16 cellular contexts compared by ENCODE assay signal in the genomic region with DNA sequence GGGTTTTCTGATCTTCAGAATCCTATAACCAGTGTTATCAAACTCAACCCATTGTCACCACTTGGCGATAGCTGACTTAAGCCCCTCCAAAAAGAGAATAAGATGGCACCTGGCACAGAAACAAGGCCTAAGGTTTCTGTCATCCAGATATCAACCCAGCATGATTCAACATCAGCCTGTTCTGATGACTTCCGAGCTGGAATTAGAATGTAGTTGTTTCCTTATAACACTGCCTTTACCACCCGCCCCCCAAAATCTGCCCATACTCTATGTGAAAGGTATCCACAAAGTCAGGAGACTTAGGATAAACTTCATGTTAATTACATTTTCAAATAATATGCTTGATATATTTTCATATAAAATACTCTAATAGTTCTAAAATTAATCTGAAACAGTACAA. TPM values are rescaled to one million over a fixed set of nuclear protein-coding genes. Genes with fewer than 3 reads are reported as not detected.
DNase-seq lines count a peak whose midpoint lies in the region; ATAC-seq and TF ChIP-seq lines count a peak whose summit lies in the region.
"Had no signal": no experiment of that assay in that cellular context is flagged by ENCODE, and none has a peak within 500 bp of the region (broad histone marks: within the 10 kb centered on the region; RNA-seq: fewer than 3 reads in every experiment).

No MANE protein-coding gene starts in this region.

- H3K27me3 ChIP-seq in AG04450 (ENCODE audit: control insufficient read depth, insufficient read depth, low read length): no peaks in the 10 kb centered on the region
- H3K27me3 ChIP-seq in fibroblast of lung (ENCODE audit: control insufficient read depth, insufficient read depth, low read length): no peaks in the 10 kb centered on the region
- no peaks in the 10 kb centered on the region for H3K27me3 ChIP-seq in gastrocnemius medialis
- H3K27me3 ChIP-seq in H7 (ENCODE audit: control insufficient read depth, insufficient read depth, low read length): peaks cover 18% of the 10 kb centered on the region

- peaks cover 63% of the 10 kb centered on the region for H3K79me2 ChIP-seq in fibroblast of lung (ENCODE audit: control insufficient read depth, insufficient read depth, low read length)

- POLR2A ChIA-PET in AG04450 (lab: Yijun Ruan, JAX): no interaction called here

- ATAC-seq in gastrocnemius medialis (no peak), GM19328 (IDR thresholded peaks at IDR 0.05; ENCODE audit: unreplicated experiment) (no peak), GM19351 (IDR thresholded peaks at IDR 0.05; ENCODE audit: unreplicated experiment) (no peak)
- ATAC-seq: left lobe of liver; stimulated activated naive B cell treated with anti-CD40 and anti-IgM and Interleukin-4, amounts not matched to agents 10 μg/mL and 1 μg/mL and 100 μg/mL, for 72 hours had no signal

- H3K36me3 ChIP-seq in fibroblast of lung (ENCODE audit: control insufficient read depth, insufficient read depth, low read length) (peaks cover 2% of the 10 kb centered on the region), gastrocnemius medialis (peaks cover 0 to 10% of the 10 kb centered on the region in 2 donors), H7 (replicated peaks; ENCODE audit: control insufficient read depth, insufficient read depth, low read length) (no peaks in the 10 kb centered on the region)
- H3K36me3 ChIP-seq: neutrophil had no signal

- CTCF ChIA-PET in AG04450 (lab: Charles Lee): interaction anchor here (0.6 to 3.5 kb wide), 2 partner anchors 40 to 193 kb away, joined by 3 to 14 read pairs; no protein-coding TSS in a partner anchor

- no peak for DNase-seq in AG04450 (ENCODE audit: low read depth, low spot score)
- peak; percentile 32 for DNase-seq in LHCN-M2 (ENCODE audit: low read depth)
- DNase-seq in fibroblast of lung (ENCODE audit: low read depth in 2 of 2): peak in 1 of 2 donors; percentile 54
- no peak for DNase-seq in gastrocnemius medialis
- no peak for DNase-seq in H7
- DNase-seq in NCI-H1417 treated with DMSO at 0.1 percent for 48 hours (lab: John Stamatoyannopoulos, UW): no peak
- DNase-seq: activated naive CD8-positive, alpha-beta T cell treated with anti-CD3 and anti-CD28 coated beads, Interleukin-2, amount 10 ng/mL, durations not matched to agents 7 days and 5 days; CD4-positive, alpha-beta T cell; GDM1; NCI-H1417; NCI-H524; stimulated activated naive B cell treated with anti-CD40 and anti-IgM and Interleukin-4, amounts not matched to agents 10 μg/mL and 1 μg/mL and 100 μg/mL, for 72 hours had no signal

- H3K9me3 ChIP-seq in AG04450 (ENCODE audit: control insufficient read depth, insufficient read depth, low read length) (no peaks in the 10 kb centered on the region; the same call in 1 of the 2 replicates), fibroblast of lung (ENCODE audit: control insufficient read depth, insufficient read depth, low read depth, low read length) (no peaks in the 10 kb centered on the region), gastrocnemius medialis (no peaks in the 10 kb centered on the region)
- H3K9me3 ChIP-seq: neutrophil had no signal

- no peak for TF ChIP-seq CTCF in AG04450 (IDR thresholded peaks at IDR 0.05; ENCODE audit: low read depth, low read length)
- TF ChIP-seq CTCF in fibroblast of lung (conservative IDR thresholded peaks at IDR 0.05 in 1 of 2, IDR thresholded peaks at IDR 0.05 in 1 of 2; ENCODE audit: low read depth in 1 of 2, low read length in 2 of 2): no peak
- no peak for TF ChIP-seq CTCF in gastrocnemius medialis (IDR thresholded peaks at IDR 0.05 in 4 of 5, conservative IDR thresholded peaks at IDR 0.05 in 1 of 5)

- in situ Hi-C loops in gastrocnemius medialis (cut with MboI; ENCODE audit: low sequenced_read_pairs in 4 of 4): loop anchor here in 1 of 4 donors (10.0 kb wide), 1 partner anchor 196 kb away; no protein-coding TSS in a partner anchor

- no peak overlapping the region for H2AFZ ChIP-seq in fibroblast of lung (ENCODE audit: low read length)

- no peak overlapping the region for H3K9ac ChIP-seq in fibroblast of lung (ENCODE audit: insufficient read depth, low read length)

- H3K4me2 ChIP-seq in fibroblast of lung (ENCODE audit: extremely low read depth, insufficient read depth, low read length): peak overlapping the region; percentile 49

- no peaks in the 10 kb centered on the region for H4K20me1 ChIP-seq in fibroblast of lung (ENCODE audit: control insufficient read depth, extremely low read depth, insufficient read depth, low read length)

- H3K4me3 ChIP-seq in AG04450 (ENCODE audit: low read depth, low read length): no peak overlapping the region
- H3K4me3 ChIP-seq in fibroblast of lung (replicated peaks in 1 of 4; ENCODE audit: control extremely low read depth in 1 of 4, insufficient read depth in 1 of 4, low read depth in 3 of 4, low read length in 4 of 4): peak overlapping the region in 2 of 4 experiments; percentile 96
- H3K4me3 ChIP-seq in gastrocnemius medialis: peak overlapping the region; percentile 76 to 99 (median 96)
- no peak overlapping the region for H3K4me3 ChIP-seq in H7 (ENCODE audit: insufficient read depth, low read depth, low read length)

- no peak for TF ChIP-seq POLR2A in gastrocnemius medialis (IDR thresholded peaks at IDR 0.05)

- peaks cover 26% of the 10 kb centered on the region for H3K4me1 ChIP-seq in fibroblast of lung (ENCODE audit: control insufficient read depth, extremely low read depth, insufficient read depth, low read length)
- H3K4me1 ChIP-seq in gastrocnemius medialis: peaks cover 54 to 59% of the 10 kb centered on the region in 2 donors

- intact Hi-C loops in gastrocnemius medialis (cut with DNase I; ENCODE audit: low total_unique reads): no loop called here

- H3K27ac ChIP-seq in AG04450 (ENCODE audit: low read depth, low read length) (peak overlapping the region; percentile 4), fibroblast of lung (ENCODE audit: insufficient read depth, low read length) (peak overlapping the region; percentile 99), gastrocnemius medialis (peak overlapping the region; percentile 92 to 100 (median 100))
- H3K27ac ChIP-seq: neutrophil had no signal

RNA-seq across cellular contexts. Expression of a gene that starts 5.2 kb away (rescaled TPM):
- polyA plus RNA-seq in AG04450 (2011; rRNA removed) (13.2 and 14.9 TPM in 2 replicates), fibroblast of lung (8.3 and 27.0 TPM in 2 replicates)
- polyA minus RNA-seq in AG04450 (2011; rRNA and poly(A)+ RNA removed): 14.3 and 15.3 TPM in 2 replicates
- total RNA-seq in LHCN-M2 (2014; rRNA removed) (23.5 and 36.5 TPM in 2 replicates), fibroblast of lung (27.6 and 29.5 TPM in 2 replicates), gastrocnemius medialis (100 to 1,000 TPM; 122 to 174 (median 169) TPM)
- polyA plus RNA-seq in LHCN-M2 (2012): 4.8 TPM
- 6.2 and 19.1 TPM in 2 replicates for polyA plus RNA-seq in fibroblast of lung (2012)
- 6.0 and 10.8 TPM in 2 replicates for polyA minus RNA-seq in fibroblast of lung (ENCODE audit: low replicate concordance)
- total RNA-seq in H7 (2014; rRNA removed; shearing (Covaris generic)): 0.97 and 1.5 TPM in 2 replicates

Comparison
In these comparisons a context has a peak if more than half of its experiments do, and no peak if none do; other contexts are left out.
1. H3K27ac ChIP-seq: peak in every context shown above with its lines; median percentile 100 in gastrocnemius medialis; 99 in fibroblast of lung; 4 in AG04450.
2. H3K4me3 ChIP-seq: peak in gastrocnemius medialis (4 of 4); none in AG04450 (single experiment) and H7 (single experiment).